8 cellular contexts compared by ENCODE assay signal in the genomic region with DNA sequence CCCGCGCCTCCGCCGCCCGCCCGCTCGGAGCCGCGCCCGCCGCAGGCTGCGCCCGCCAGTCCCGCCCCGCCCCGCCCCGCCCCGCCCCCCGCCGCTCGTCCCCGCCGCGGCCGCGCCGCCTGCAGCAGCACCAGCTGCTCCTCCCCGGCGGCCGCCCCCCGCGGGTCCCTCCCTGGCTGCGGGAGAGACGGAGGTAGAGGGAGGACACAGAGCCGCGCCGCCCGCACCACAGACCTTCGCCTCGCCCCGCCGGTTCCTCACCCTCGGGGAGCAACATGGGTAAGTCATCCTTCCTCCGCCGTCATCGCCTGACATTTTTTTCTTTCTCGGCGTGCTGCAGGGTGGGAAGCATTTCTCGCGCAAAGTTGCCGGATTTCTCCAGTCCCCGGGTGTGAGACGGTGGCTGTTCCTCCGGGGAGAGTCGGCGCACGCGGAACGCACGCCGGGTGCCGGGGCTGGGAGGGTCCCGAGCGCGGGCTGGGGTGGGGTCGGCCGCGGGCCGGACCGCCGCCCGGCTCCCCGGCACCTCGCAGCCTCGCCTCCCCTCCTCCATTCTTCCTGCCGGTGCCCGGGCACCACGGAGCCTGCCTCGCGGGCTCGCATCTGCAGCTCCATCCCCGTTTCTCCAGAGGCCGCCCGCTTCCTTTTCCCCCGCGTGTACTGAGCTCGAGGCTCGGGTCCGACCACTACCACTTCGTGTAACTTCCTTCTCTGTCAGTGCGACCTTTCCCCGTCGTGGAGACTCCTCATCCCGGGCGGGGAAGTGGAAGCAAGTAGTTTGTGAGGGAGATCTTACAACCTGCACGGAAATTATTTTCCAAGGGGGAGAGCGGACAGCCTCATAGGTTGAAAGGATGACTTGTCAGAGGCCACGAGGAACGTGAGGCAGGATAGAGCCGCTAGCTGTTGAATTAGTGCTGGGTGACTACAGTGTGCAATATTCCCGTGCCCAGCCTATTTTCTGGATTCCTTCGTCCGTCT. TPM values are rescaled to one million over a fixed set of nuclear protein-coding genes. Genes with fewer than 3 reads are reported as not detected.
DNase-seq lines count a peak whose midpoint lies in the region; ATAC-seq and TF ChIP-seq lines count a peak whose summit lies in the region.

A gene with protein sequence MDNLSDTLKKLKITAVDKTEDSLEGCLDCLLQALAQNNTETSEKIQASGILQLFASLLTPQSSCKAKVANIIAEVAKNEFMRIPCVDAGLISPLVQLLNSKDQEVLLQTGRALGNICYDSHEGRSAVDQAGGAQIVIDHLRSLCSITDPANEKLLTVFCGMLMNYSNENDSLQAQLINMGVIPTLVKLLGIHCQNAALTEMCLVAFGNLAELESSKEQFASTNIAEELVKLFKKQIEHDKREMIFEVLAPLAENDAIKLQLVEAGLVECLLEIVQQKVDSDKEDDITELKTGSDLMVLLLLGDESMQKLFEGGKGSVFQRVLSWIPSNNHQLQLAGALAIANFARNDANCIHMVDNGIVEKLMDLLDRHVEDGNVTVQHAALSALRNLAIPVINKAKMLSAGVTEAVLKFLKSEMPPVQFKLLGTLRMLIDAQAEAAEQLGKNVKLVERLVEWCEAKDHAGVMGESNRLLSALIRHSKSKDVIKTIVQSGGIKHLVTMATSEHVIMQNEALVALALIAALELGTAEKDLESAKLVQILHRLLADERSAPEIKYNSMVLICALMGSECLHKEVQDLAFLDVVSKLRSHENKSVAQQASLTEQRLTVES (plus strand): TSS at position 94 of the 981 bp plus-strand sequence. CDS start 182 bp downstream, at position 276.

- H3K4me1 Mint-ChIP-seq in activated CD4-positive, alpha-beta T cell treated with anti-CD3 and anti-CD28 coated beads, Interleukin-2, amount 10 ng/mL, durations not matched to agents 24 days and 14 days = peaks cover 35% of the 10 kb centered on the region

- peaks cover 2% of the 10 kb centered on the region for H3K27me3 Mint-ChIP-seq in activated CD4-positive, alpha-beta T cell treated with anti-CD3 and anti-CD28 coated beads, Interleukin-2, amount 10 ng/mL, durations not matched to agents 24 days and 14 days

- peaks cover 10% of the 10 kb centered on the region for H3K36me3 Mint-ChIP-seq in activated CD4-positive, alpha-beta T cell treated with anti-CD3 and anti-CD28 coated beads, Interleukin-2, amount 10 ng/mL, durations not matched to agents 24 days and 14 days (ENCODE audit: low read depth)

- H3K9me3 ChIP-seq in lower lobe of right lung = no peaks in the 10 kb centered on the region

- H3K4me3 Mint-ChIP-seq in activated CD4-positive, alpha-beta T cell treated with anti-CD3 and anti-CD28 coated beads, Interleukin-2, amount 10 ng/mL, durations not matched to agents 24 days and 14 days = peak within 1 kb of the TSS; percentile 99

- H3K27me3 ChIP-seq in lower lobe of right lung (ENCODE audit: low read depth) = no peaks in the 10 kb centered on the region

- H3K9me3 Mint-ChIP-seq in activated CD4-positive, alpha-beta T cell treated with anti-CD3 and anti-CD28 coated beads, Interleukin-2, amount 10 ng/mL, durations not matched to agents 24 days and 14 days = no peaks in the 10 kb centered on the region

- H3K27ac Mint-ChIP-seq in activated CD4-positive, alpha-beta T cell treated with anti-CD3 and anti-CD28 coated beads, Interleukin-2, amount 10 ng/mL, durations not matched to agents 24 days and 14 days = peak within 1 kb of the TSS; percentile 96

- H3K36me3 ChIP-seq in lower lobe of right lung = no peaks in the 10 kb centered on the region

- TF ChIP-seq CTCF in lower lobe of right lung (IDR thresholded peaks at IDR 0.05) = no peak

- H3K4me1 ChIP-seq in lower lobe of right lung = peaks cover 23% of the 10 kb centered on the region

- intact Hi-C loops in activated CD4-positive, alpha-beta T cell treated with anti-CD3 and anti-CD28 coated beads, Interleukin-2, amount 10 ng/mL, durations not matched to agents 24 days and 14 days (cut with micrococcal nuclease) = loop anchor here (1.0 to 10.0 kb wide), 9 partner anchors 27 to 1301 kb away; a partner anchor contains a TSS
- intact Hi-C loops in lower lobe of right lung (cut with DNase I) = no loop called here

- H3K27ac ChIP-seq in lower lobe of right lung = peak within 1 kb of the TSS; percentile 98

- ATAC-seq in HG02885 (IDR thresholded peaks at IDR 0.05; ENCODE audit: poor library complexity, unreplicated experiment) = peak; percentile 21
- ATAC-seq in lower lobe of right lung = peak; percentile 6 to 18

- peak within 1 kb of the TSS; percentile 80 for H3K4me3 ChIP-seq in lower lobe of right lung

- peak; percentile 5 to 6 for DNase-seq in activated CD4-positive, alpha-beta T cell treated with anti-CD3 and anti-CD28 coated beads for 24 hours (ENCODE audit: low read depth in 2 of 2)
- DNase-seq in activated CD4-positive, alpha-beta T cell treated with anti-CD3 and anti-CD28 coated beads for 1 hour = no peak
- DNase-seq in NCI-H2107 treated with DMSO at 0.1 percent for 48 hours (lab: John Stamatoyannopoulos, UW; ENCODE audit: unreplicated experiment) (peak; percentile 14), lower lobe of right lung (peak; percentile 72)
- peak; percentile 81 for DNase-seq in activated CD4-positive, alpha-beta T cell treated with anti-CD3 and anti-CD28 coated beads, Interleukin-2, amount 10 ng/mL, durations not matched to agents 24 days and 14 days
- peak; percentile 79 for DNase-seq in effector CD8-positive, alpha-beta T cell (lab: John Stamatoyannopoulos, UW)
- peak; percentile 8 to 54 (median 31) for DNase-seq in stimulated activated CD4-positive, alpha-beta T cell treated with anti-CD3 and anti-CD28 coated beads, TNF-alpha, amount 100 ng/mL, for 48 hours (ENCODE audit: low read depth in 3 of 3)

RNA-seq across cellular contexts. Expression of the gene that starts here (rescaled TPM):
- 54.7 and 60.2 TPM in 2 replicates for total RNA-seq in activated CD4-positive, alpha-beta T cell treated with anti-CD3 and anti-CD28 coated beads, Interleukin-2, amount 10 ng/mL, durations not matched to agents 24 days and 14 days
- 37.0 TPM for total RNA-seq in lower lobe of right lung
